In genomic region chr3:79790177-79790576, GRCh38 we compare ENCODE assay signal across 1 cellular context. TPM values are rescaled to one million over a fixed set of nuclear protein-coding genes. Genes with fewer than 3 reads are reported as not detected.
"Had no signal": no experiment of that assay in that cellular context is flagged by ENCODE, and none has a peak within 500 bp of the region (broad histone marks: within the 10 kb centered on the region; RNA-seq: fewer than 3 reads in every experiment).

No MANE protein-coding gene starts in this region.

RNA-seq across cellular contexts. Expression of gene ROBO1, which starts 22.4 kb away (rescaled TPM):
- total RNA-seq: activated T-helper 2 cell treated with anti-CD3 and anti-CD28 coated beads, Interferon-gamma antibody, Interleukin-2, Interleukin-4, amounts not matched to agents 10 μg/mL and 5 μg/mL and 100 μg/mL, durations not matched to agents 14 hours and 24 hours and 36 hours had no signal
